15 cellular contexts compared by ENCODE assay signal in the genomic region with DNA sequence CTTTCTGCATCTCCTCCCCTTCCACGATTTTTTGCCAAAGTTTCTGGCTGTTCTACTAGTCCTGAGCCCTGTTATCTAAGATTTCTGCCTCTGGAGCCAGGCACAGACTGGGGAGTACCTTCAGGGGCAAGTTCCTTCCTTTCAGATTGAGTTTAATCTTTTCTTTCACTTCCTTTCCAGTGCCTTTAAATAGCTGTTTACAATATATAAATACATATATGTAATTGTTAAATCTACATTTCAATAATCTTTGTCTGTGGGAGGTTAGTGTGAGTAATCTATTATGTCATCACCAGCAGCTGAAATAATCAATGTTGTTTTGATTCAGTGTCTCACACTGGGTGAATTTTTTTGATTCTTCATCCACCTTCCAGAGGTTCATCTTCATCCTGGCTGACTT. TPM values are rescaled to one million over a fixed set of nuclear protein-coding genes. Genes with fewer than 3 reads are reported as not detected.
DNase-seq lines count a peak whose midpoint lies in the region; ATAC-seq, FAIRE-seq and TF ChIP-seq lines count a peak whose summit lies in the region.
"Had no signal": no experiment of that assay in that cellular context is flagged by ENCODE, and none has a peak within 500 bp of the region (broad histone marks: within the 10 kb centered on the region; RNA-seq: fewer than 3 reads in every experiment).

No MANE protein-coding gene starts in this region.

- peak; percentile 24 for DNase-seq in GM13976 (ENCODE audit: low spot score)
- DNase-seq in K562 (ENCODE audit: extremely low read depth in 1 of 4, low spot score in 3 of 4), result no peak
- DNase-seq in RWPE1 (ENCODE audit: low spot score), result no peak
- DNase-seq in DMS79 (lab: John Stamatoyannopoulos, UW), result no peak
- DNase-seq in left lobe of liver (ENCODE audit: low spot score), result no peak
- DNase-seq in epidermal melanocyte (ENCODE audit: insufficient read length, low spot score), result no peak
- DNase-seq: activated T-cell treated with anti-CD3 and anti-CD28 coated beads, Interleukin-2, amount 50 U/mL, for 24 hours; anterior cingulate cortex; CD8-positive, alpha-beta T cell; GDM1; NCI-H2029 had no signal

- no peak for TF ChIP-seq RAD21 in K562 (CRISPR knock-in tag; conservative IDR thresholded peaks at IDR 0.05 in 1 of 2, IDR thresholded peaks at IDR 0.05 in 1 of 2)

- no peaks in the 10 kb centered on the region for H4K20me1 ChIP-seq in K562 (replicated peaks; ENCODE audit: control insufficient read depth, insufficient read depth, low read length)

- H3K9me1 ChIP-seq in K562 (ENCODE audit: control insufficient read depth, insufficient read depth, low read length), result no peaks in the 10 kb centered on the region

- WGBS in K562 (ENCODE audit: insufficient coverage, low coverage, missing lambda C conversion rate), result 0% methylated on average over 1 of the region's 1 CpG

- POLR2A ChIA-PET in K562 (lab: Yijun Ruan, JAX), result interaction anchor here (0.6 to 1.0 kb wide), 2 partner anchors 9 to 20 kb away, joined by 3 to 4 read pairs; no protein-coding TSS in a partner anchor
- POLR2A ChIA-PET in RWPE1 (lab: Yijun Ruan, JAX; ENCODE audit: low non-redundant PET), result no interaction called here

- H3K4me1 ChIP-seq in K562 (replicated peaks in 1 of 2; ENCODE audit: control insufficient read depth in 2 of 2, insufficient read depth in 2 of 2, low read length in 2 of 2), result peaks cover 1 to 4% of the 10 kb centered on the region in 2 experiments; a peak in 3 of 5 replicates

- BruUV-seq in K562 (replicated peaks; lab: Mats Ljungman, UMichigan), result no TSS peak

- no peak for TF ChIP-seq CTCF in GM13976 (IDR thresholded peaks at IDR 0.05; ENCODE audit: borderline replicate concordance, control extremely low read depth, extremely low read depth, insufficient read depth, missing control alignments)
- TF ChIP-seq CTCF in K562 (IDR thresholded peaks at IDR 0.05 in 2 of 3, conservative IDR thresholded peaks at IDR 0.05 in 1 of 3; ENCODE audit: insufficient read depth in 2 of 3, low read depth in 1 of 3, low read length in 3 of 3), result no peak
- no peak for TF ChIP-seq CTCF in RWPE1 (conservative IDR thresholded peaks at IDR 0.05; ENCODE audit: low read depth)

- no peak overlapping the region for H3K4me3 ChIP-seq in K562
- H3K4me3 ChIP-seq: coronary artery had no signal

- no peaks in the 10 kb centered on the region for H3K36me3 ChIP-seq in K562 (ENCODE audit: control insufficient read depth, insufficient read depth, low read length)
- H3K36me3 ChIP-seq: neutrophil had no signal

- TF ChIP-seq EP300 in K562 (IDR thresholded peaks at IDR 0.05; ENCODE audit: low read length), result no peak

- H3K27ac ChIP-seq in K562 (ENCODE audit: extremely low read depth, low read depth, low read length), result no peak overlapping the region
- H3K27ac ChIP-seq in RWPE1, result no peak overlapping the region
- H3K27ac ChIP-seq: coronary artery, neutrophil had no signal

- in situ Hi-C loops in GM13976 (cut with MboI; ENCODE audit: low sequenced_read_pairs, unreplicated experiment), result no loop called here
- in situ Hi-C loops in K562 (cut with MboI), result no loop called here

- no peak overlapping the region for H3K4me2 ChIP-seq in K562 (ENCODE audit: insufficient read depth, low read length)

- no peaks in the 10 kb centered on the region for H3K79me2 ChIP-seq in K562 (ENCODE audit: control insufficient read depth, insufficient read depth, low read length)

- H3K27me3 ChIP-seq in K562 (ENCODE audit: control insufficient read depth in 2 of 2, insufficient read depth in 2 of 2, low read length in 2 of 2), result no peaks in the 10 kb centered on the region
- H3K27me3 ChIP-seq: neutrophil had no signal

- ATAC-seq in GM19351 (IDR thresholded peaks at IDR 0.05; ENCODE audit: unreplicated experiment) (peak; percentile 66), HG03066 (IDR thresholded peaks at IDR 0.05; ENCODE audit: low read depth, unreplicated experiment) (peak; percentile 53), K562 (no peak), left lobe of liver (no peak)
- ATAC-seq: CD8-positive, alpha-beta T cell had no signal

- intact Hi-C loops in K562 (cut with micrococcal nuclease), result no loop called here

- CTCF ChIA-PET in K562 (lab: Yijun Ruan, JAX; ENCODE audit: low intra/inter-chr PET ratio), result no interaction called here
- CTCF ChIA-PET in RWPE1 (lab: Yijun Ruan, JAX), result interaction anchor here (0.7 to 1.4 kb wide), 2 partner anchors 70 to 1044 kb away, joined by 3 read pairs; no protein-coding TSS in a partner anchor

- H2AFZ ChIP-seq in K562 (ENCODE audit: low read depth, low read length), result no peak overlapping the region

- no peaks in the 10 kb centered on the region for H3K9me3 ChIP-seq in K562 (replicated peaks; ENCODE audit: control insufficient read depth, insufficient read depth, low read depth, low read length)
- H3K9me3 ChIP-seq: neutrophil had no signal

- no peak for FAIRE-seq in K562 (lab: Jason Lieb, UNC)

- no peak overlapping the region for H3K9ac ChIP-seq in K562 (ENCODE audit: insufficient read depth in 1 of 2, low read depth in 2 of 2, low read length in 2 of 2)

- TF ChIP-seq POLR2A in K562 (conservative IDR thresholded peaks at IDR 0.05), result no peak

TF ChIP-seq in K562, 482 proteins besides CTCF, POLR2A, EP300 and RAD21:
- TF ChIP-seq GTF2E2 (tag; IDR thresholded peaks at IDR 0.05), result no peak
- TF ChIP-seq RCOR1 (IDR thresholded peaks at IDR 0.05; ENCODE audit: borderline replicate concordance in 1 of 2, low read depth in 2 of 2, low read length in 2 of 2), result no peak
- no peak for TF ChIP-seq SIN3B (IDR thresholded peaks at IDR 0.05; ENCODE audit: low read depth)
- no peak for TF ChIP-seq TFAM (CRISPR knock-in tag; conservative IDR thresholded peaks at IDR 0.05)
- no peak for TF ChIP-seq TARDBP (IDR thresholded peaks at IDR 0.05)
- TF ChIP-seq, protein P1, sequence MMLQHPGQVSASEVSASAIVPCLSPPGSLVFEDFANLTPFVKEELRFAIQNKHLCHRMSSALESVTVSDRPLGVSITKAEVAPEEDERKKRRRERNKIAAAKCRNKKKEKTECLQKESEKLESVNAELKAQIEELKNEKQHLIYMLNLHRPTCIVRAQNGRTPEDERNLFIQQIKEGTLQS (IDR thresholded peaks at IDR 0.05), result 0 out of 2 replicates have a peak, but pooled peaks have one; percentile 21
- TF ChIP-seq, protein P1 (CRISPR knock-in tag; conservative IDR thresholded peaks at IDR 0.05), result no peak
- no peak for TF ChIP-seq ZNF76 (CRISPR knock-in tag; IDR thresholded peaks at IDR 0.05; ENCODE audit: borderline replicate concordance)
- TF ChIP-seq SRF (CRISPR knock-in tag; IDR thresholded peaks at IDR 0.05), result no peak
TF ChIP-seq in K562: peak in this region for 1.

RNA-seq across cellular contexts. Expression of a gene that starts 31.8 kb away (rescaled TPM):
- total RNA-seq in K562 (2011; cell fraction: chromatin; rRNA removed; ENCODE audit: low replicate concordance), result 2.0 and 4.2 TPM in 2 replicates
- 1.5 and 1.7 TPM in 2 replicates for total RNA-seq in K562 (2011; cell fraction: nucleolus; rRNA removed)
- total RNA-seq in K562 (2011; cell fraction: nucleoplasm; rRNA removed), result 3.3 and 4.8 TPM in 2 replicates
- total RNA-seq in K562 (2014; rRNA removed) (0.54 and 0.69 TPM in 2 replicates), K562 (2014; rRNA removed; fragmentation: Illumina TruSeq; extraction: Trizol) (1.3 and 1.9 TPM in 2 replicates), K562 (2015; rRNA removed; fragmentation: Illumina TruSeq; extraction: Trizol) (1.1 and 1.2 TPM in 2 replicates), K562 (2021) (1.3 TPM in 2 replicates), left lobe of liver (10.7 TPM)
- polyA plus RNA-seq in K562 (2011; rRNA removed) (1.4 and 2.0 TPM in 2 replicates), K562 (2014; fragmentation: Illumina TruSeq; extraction: Trizol) (1.5 TPM in 2 replicates), K562 (2014; fragmentation: Nextera tagmentation; extraction: Ambion mirVana) (1 to 10 TPM; 2.4 to 2.5 TPM), K562 (2014; rRNA removed) (0.65 and 0.91 TPM in 2 replicates)
- 0.19 and 0.84 TPM in 2 replicates for polyA plus RNA-seq in K562 (2011; cell fraction: cytosol; rRNA removed)
- polyA plus RNA-seq in K562 (2011; cell fraction: nucleus; rRNA removed), result 0.51 TPM in 2 replicates
- polyA plus RNA-seq in K562 (2012), result 2.6 and 3.5 TPM in 2 replicates
- 2.1 and 2.7 TPM in 2 replicates for polyA minus RNA-seq in K562 (2011; rRNA and poly(A)+ RNA removed)
- polyA minus RNA-seq in K562 (2011; cell fraction: cytosol; rRNA and poly(A)+ RNA removed), result 0.73 and 0.76 TPM in 2 replicates
- 0.56 and 0.67 TPM in 2 replicates for polyA minus RNA-seq in K562 (2011; cell fraction: nucleus; rRNA and poly(A)+ RNA removed)

Comparison
In these comparisons a context has a peak if more than half of its experiments do, and no peak if none do; other contexts are left out.
1. ATAC-seq: peak in GM19351 (single experiment) and HG03066 (single experiment); none in K562 (single experiment) and left lobe of liver (single experiment).